ENCODE assay signal across 8 cellular contexts in genomic region chr16:68644715-68645493, GRCh38. TPM values are rescaled to one million over a fixed set of nuclear protein-coding genes. Genes with fewer than 3 reads are reported as not detected.
DNase-seq lines count a peak whose midpoint lies in the region; ATAC-seq and TF ChIP-seq lines count a peak whose summit lies in the region.

TSS of gene CDH3 (plus strand) at chr16:68645310. CDS start at chr16:68645380, 70 bp downstream.

- H3K9ac ChIP-seq in iPS-18a (ENCODE audit: low read length) = peak within 1 kb of the TSS; percentile 79

- H3K27me3 ChIP-seq in iPS-18a (ENCODE audit: control insufficient read depth, insufficient read depth, low read length) = peaks cover 32% of the 10 kb centered on the region

- peak; percentile 57 for DNase-seq in DMS153 (lab: John Stamatoyannopoulos, UW)
- DNase-seq in LNCaP clone FGC (ENCODE audit: low read depth) = no peak
- peak; percentile 8 to 24 for DNase-seq in stimulated activated CD4-positive, alpha-beta T cell treated with anti-CD3 and anti-CD28 coated beads, Interleukin-4, amount 100 ng/mL, for 4 hours
- DNase-seq in GF-D8 (lab: John Stamatoyannopoulos, UW) = no peak

- H3K36me3 ChIP-seq in iPS-18a (ENCODE audit: control insufficient read depth, low read depth, low read length) = peaks cover 5% of the 10 kb centered on the region

- peak; percentile 34 for ATAC-seq in activated T-helper 17 cell treated with anti-CD3 and anti-CD28 coated beads, Interleukin-2, amount 50 U/mL, for 72 hours (replicated peaks)
- ATAC-seq in GM19328 (IDR thresholded peaks at IDR 0.05; ENCODE audit: unreplicated experiment) = no peak
- ATAC-seq in HG03460 (IDR thresholded peaks at IDR 0.05; ENCODE audit: unreplicated experiment) = no peak

- TF ChIP-seq CTCF in LNCaP clone FGC (IDR thresholded peaks at IDR 0.05; ENCODE audit: control insufficient read depth, extremely low read depth, insufficient read depth) = no peak

- no peak within 1 kb of the TSS for H3K27ac ChIP-seq in iPS-18a (ENCODE audit: low read length)

- H3K36me3 Mint-ChIP-seq in activated T-helper 17 cell treated with anti-CD3 and anti-CD28 coated beads, Interleukin-2, amount 50 U/mL, for 72 hours (ENCODE audit: low read depth) = no peaks in the 10 kb centered on the region

- peaks cover 22% of the 10 kb centered on the region for H3K4me1 ChIP-seq in iPS-18a (ENCODE audit: control insufficient read depth, low read depth, low read length)

- H3K9me3 ChIP-seq in iPS-18a (ENCODE audit: control insufficient read depth, low read depth, low read length) = no peaks in the 10 kb centered on the region

- H3K4me3 Mint-ChIP-seq in activated T-helper 17 cell treated with anti-CD3 and anti-CD28 coated beads, Interleukin-2, amount 50 U/mL, for 72 hours = peak within 1 kb of the TSS; percentile 32

- H3K27me3 Mint-ChIP-seq in activated T-helper 17 cell treated with anti-CD3 and anti-CD28 coated beads, Interleukin-2, amount 50 U/mL, for 72 hours = peaks cover 46% of the 10 kb centered on the region

- no peaks in the 10 kb centered on the region for H3K9me3 Mint-ChIP-seq in activated T-helper 17 cell treated with anti-CD3 and anti-CD28 coated beads, Interleukin-2, amount 50 U/mL, for 72 hours

- H3K4me3 ChIP-seq in LNCaP clone FGC (ENCODE audit: low read depth, low read length) (peak within 1 kb of the TSS; percentile 24), iPS-18a (ENCODE audit: low read length) (peak within 1 kb of the TSS; percentile 88)

- no peak within 1 kb of the TSS for H3K27ac Mint-ChIP-seq in activated T-helper 17 cell treated with anti-CD3 and anti-CD28 coated beads, Interleukin-2, amount 50 U/mL, for 72 hours

- H3K4me1 Mint-ChIP-seq in activated T-helper 17 cell treated with anti-CD3 and anti-CD28 coated beads, Interleukin-2, amount 50 U/mL, for 72 hours = no peaks in the 10 kb centered on the region

RNA-seq across cellular contexts. Expression of gene CDH3, which starts in this region (rescaled TPM):
- under 1 TPM; 0.86 to 0.87 TPM for total RNA-seq in activated T-helper 17 cell treated with anti-CD3 and anti-CD28 coated beads, Interleukin-2, amount 50 U/mL, for 72 hours

Comparison
In these comparisons a context has a peak if more than half of its experiments do, and no peak if none do; other contexts are left out.
1. Peak in ATAC-seq in activated T-helper 17 cell treated with anti-CD3 and anti-CD28 coated beads, Interleukin-2, amount 50 U/mL, for 72 hours; RNA of the gene not detected or under 1 TPM.
2. DNase-seq: peak in DMS153 (single experiment) and stimulated activated CD4-positive, alpha-beta T cell treated with anti-CD3 and anti-CD28 coated beads, Interleukin-4, amount 100 ng/mL, for 4 hours (2 of 2); none in LNCaP clone FGC (single experiment) and GF-D8 (single experiment).